In the genomic region with DNA sequence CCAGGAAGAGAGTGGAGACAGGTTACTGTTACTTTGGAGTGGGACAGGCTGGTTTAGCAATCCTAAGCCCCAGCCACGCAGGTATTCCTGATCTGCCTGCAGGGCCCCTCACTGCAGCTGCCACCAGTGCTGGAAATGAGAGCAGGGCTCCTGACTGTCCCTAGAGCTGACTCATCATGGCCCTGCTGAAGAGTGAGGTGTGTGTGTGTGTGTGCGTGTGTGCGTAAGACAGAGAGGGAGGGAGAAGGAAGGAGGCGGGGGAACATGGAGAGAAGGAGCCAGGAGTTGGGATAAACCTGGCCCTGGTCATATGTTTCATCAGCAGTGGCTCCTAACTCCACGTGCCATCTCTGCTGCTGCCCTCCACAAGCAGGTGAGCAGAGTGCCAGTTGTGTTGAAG, we compare ENCODE assay signal across 32 cellular contexts. TPM values are rescaled to one million over a fixed set of nuclear protein-coding genes. Genes with fewer than 3 reads are reported as not detected.
DNase-seq lines count a peak whose midpoint lies in the region; ATAC-seq and TF ChIP-seq lines count a peak whose summit lies in the region.
"Had no signal": no experiment of that assay in that cellular context is flagged by ENCODE, and none has a peak within 500 bp of the region (broad histone marks: within the 10 kb centered on the region; RNA-seq: fewer than 3 reads in every experiment).

No MANE protein-coding gene starts in this region.

- H3K4ac ChIP-seq in trophoblast cell (ENCODE audit: low read depth, low read length): no peak overlapping the region

- no peak overlapping the region for H2AK5ac ChIP-seq in trophoblast cell (ENCODE audit: low read length)

- H3K27ac ChIP-seq in endodermal cell (ENCODE audit: low read depth, low read length) (no peak overlapping the region), trophoblast cell (ENCODE audit: low read depth, low read length) (no peak overlapping the region)
- H3K27ac ChIP-seq: body of pancreas, dorsolateral prefrontal cortex, gastroesophageal sphincter, pancreas, WERI-Rb-1 had no signal

- H2BK120ac ChIP-seq in trophoblast cell (ENCODE audit: insufficient read depth, low read length, poor library complexity): no peak overlapping the region

- H2AFZ ChIP-seq in trophoblast cell (ENCODE audit: insufficient read depth, low read length, poor library complexity): no peak overlapping the region

- H3K36me3 ChIP-seq in endodermal cell (ENCODE audit: control insufficient read depth, insufficient read depth, low read length): no peaks in the 10 kb centered on the region
- H3K36me3 ChIP-seq in trophoblast cell (ENCODE audit: control insufficient read depth in 1 of 2, insufficient read depth in 2 of 2, low read length in 2 of 2): no peaks in the 10 kb centered on the region
- H3K36me3 ChIP-seq: gastroesophageal sphincter, pancreas, WERI-Rb-1 had no signal

- peaks cover 5% of the 10 kb centered on the region for H3K36me3 Mint-ChIP-seq in endodermal cell (ENCODE audit: low read depth)
- H3K36me3 Mint-ChIP-seq: memory B cell had no signal

- no peak overlapping the region for H3K4me3 Mint-ChIP-seq in endodermal cell
- H3K4me3 Mint-ChIP-seq: activated T-helper 17 cell treated with anti-CD3 and anti-CD28 coated beads, Interleukin-2, amount 50 U/mL, for 72 hours; memory B cell had no signal

- in situ Hi-C loops in GM13977 (cut with MboI; ENCODE audit: low pct_unique_long_range_greater_than_20kb, low sequenced_read_pairs, unreplicated experiment): no loop called here

- H3K4me1 Mint-ChIP-seq in endodermal cell: peaks cover 3% of the 10 kb centered on the region
- H3K4me1 Mint-ChIP-seq: activated T-helper 17 cell treated with anti-CD3 and anti-CD28 coated beads, Interleukin-2, amount 50 U/mL, for 72 hours had no signal

- H3K27ac Mint-ChIP-seq in endodermal cell: no peak overlapping the region
- H3K27ac Mint-ChIP-seq: memory B cell had no signal

- H4K12ac ChIP-seq in trophoblast cell (ENCODE audit: low read depth, low read length): no peak overlapping the region

- TF ChIP-seq CTCF in endodermal cell (conservative IDR thresholded peaks at IDR 0.05) (no peak), GM13977 (IDR thresholded peaks at IDR 0.05; ENCODE audit: extremely low read depth, insufficient read depth, missing control alignments) (no peak)

- H3K9me3 ChIP-seq in endodermal cell (ENCODE audit: control insufficient read depth, low read length): no peaks in the 10 kb centered on the region
- H3K9me3 ChIP-seq in trophoblast cell (ENCODE audit: insufficient read depth, low read depth, low read length): peaks cover 2% of the 10 kb centered on the region
- H3K9me3 ChIP-seq: body of pancreas, gastroesophageal sphincter, pancreas had no signal

- no peak overlapping the region for H3K23ac ChIP-seq in trophoblast cell (ENCODE audit: low read length)

- no peaks in the 10 kb centered on the region for H3K79me2 ChIP-seq in trophoblast cell (ENCODE audit: control insufficient read depth, insufficient read depth, low read length, poor library complexity)

- 72 to 79% methylated on average over 5 of the region's 5 CpGs for WGBS in endodermal cell (ENCODE audit: insufficient coverage in 1 of 2, insufficient read length in 1 of 2), 2 experiments
- no CpG with 5 or more reads among the region's 5 CpGs for WGBS in trophoblast cell (ENCODE audit: extremely low coverage, insufficient coverage, insufficient read length)

- no peak for ATAC-seq in GM19467 (IDR thresholded peaks at IDR 0.05; ENCODE audit: unreplicated experiment)
- ATAC-seq: activated T-helper 17 cell treated with anti-CD3 and anti-CD28 coated beads, Interleukin-2, amount 50 U/mL, for 72 hours; body of pancreas; gastroesophageal sphincter; K562; left lobe of liver; pancreas had no signal

- peaks cover 82% of the 10 kb centered on the region for H3K27me3 Mint-ChIP-seq in endodermal cell (ENCODE audit: insufficient read depth)

- H3K9ac ChIP-seq in endodermal cell (ENCODE audit: extremely low read depth, low read length, poor library complexity, severe bottlenecking) (no peak overlapping the region), trophoblast cell (ENCODE audit: low read length) (no peak overlapping the region)

- no peak overlapping the region for H3K18ac ChIP-seq in trophoblast cell (ENCODE audit: low read length)

- H3K4me2 ChIP-seq in trophoblast cell (ENCODE audit: low read length): no peak overlapping the region

- no peak overlapping the region for H4K8ac ChIP-seq in trophoblast cell (ENCODE audit: low read depth, low read length)

- no peaks in the 10 kb centered on the region for H3K4me1 ChIP-seq in endodermal cell (ENCODE audit: control insufficient read depth, insufficient read depth, low read length)
- H3K4me1 ChIP-seq in trophoblast cell (ENCODE audit: control insufficient read depth in 1 of 2, insufficient read depth in 2 of 2, low read length in 2 of 2): peaks cover 6% of the 10 kb centered on the region in 2 experiments
- H3K4me1 ChIP-seq: pancreas had no signal

- H3K79me1 ChIP-seq in trophoblast cell (ENCODE audit: low read length): no peaks in the 10 kb centered on the region

- DNase-seq in NCI-H2171 treated with DMSO at 0.1 percent for 48 hours (lab: John Stamatoyannopoulos, UW) (peak; percentile 44), NCI-H2171 (lab: John Stamatoyannopoulos, UW) (no peak), HT1080 (ENCODE audit: low read depth) (peak; percentile 60), endodermal cell (peak; percentile 73), trophoblast cell (peak; percentile 68 to 78), hypothalamus (lab: John Stamatoyannopoulos, UW) (no peak), GM13977 (ENCODE audit: low spot score) (no peak)
- DNase-seq: activated CD4-positive, alpha-beta T cell treated with anti-CD3 and anti-CD28 coated beads for 48 hours; activated naive CD4-positive, alpha-beta T cell treated with anti-CD3 and anti-CD28 coated beads, Interleukin-2, amount 50 U/mL, for 16 hours; body of pancreas; dorsolateral prefrontal cortex; NCI-H1105; NCI-H187; NCI-H524 treated with DMSO at 0.1 percent for 48 hours; pancreas; SHP77 treated with DMSO at 0.1 percent for 48 hours; small intestine; stimulated activated naive CD4-positive, alpha-beta T cell; T1000; WERI-Rb-1 had no signal

- H3K4me3 ChIP-seq in endodermal cell (ENCODE audit: low read length): no peak overlapping the region
- no peak overlapping the region for H3K4me3 ChIP-seq in trophoblast cell (ENCODE audit: low read depth, low read length)
- H3K4me3 ChIP-seq: body of pancreas, dorsolateral prefrontal cortex, gastroesophageal sphincter, K562, pancreas had no signal

- no peak overlapping the region for H4K91ac ChIP-seq in trophoblast cell (ENCODE audit: low read depth, low read length)

- H3K9me3 Mint-ChIP-seq in endodermal cell: no peaks in the 10 kb centered on the region
- H3K9me3 Mint-ChIP-seq: activated T-helper 17 cell treated with anti-CD3 and anti-CD28 coated beads, Interleukin-2, amount 50 U/mL, for 72 hours; memory B cell had no signal

- peaks cover 88% of the 10 kb centered on the region for H3K27me3 ChIP-seq in endodermal cell (ENCODE audit: control insufficient read depth, insufficient read depth, low read length, poor library complexity, severe bottlenecking)
- peaks cover 40% of the 10 kb centered on the region for H3K27me3 ChIP-seq in trophoblast cell (ENCODE audit: insufficient read depth, low read length)

- H2BK12ac ChIP-seq in trophoblast cell (ENCODE audit: low read length): no peak overlapping the region

- H3K14ac ChIP-seq in trophoblast cell (ENCODE audit: low read length): no peak overlapping the region

- no peak overlapping the region for H2BK5ac ChIP-seq in trophoblast cell (ENCODE audit: low read depth, low read length, poor library complexity)

RNA-seq across cellular contexts. Expression of a gene that starts 3.6 kb away (rescaled TPM):
- not detected in 2 replicates for total RNA-seq in HT1080 (2014; rRNA removed; shearing (Covaris generic))
- not detected in 2 replicates for polyA plus RNA-seq in HT1080 (2015; cell fraction: cytosol; rRNA removed)
- not detected in 2 replicates for polyA plus RNA-seq in HT1080 (2015; cell fraction: nucleus; rRNA removed)
- 10 to 100 TPM in 1 of 2 donors, 1 to 10 TPM in 1; 1.0 to 14.8 TPM for total RNA-seq in endodermal cell
- 1.3 TPM for polyA plus RNA-seq in endodermal cell (2013, experiment 1 of 2)
- polyA plus RNA-seq in endodermal cell (2013, experiment 2 of 2): 1.3 TPM
- polyA plus RNA-seq in trophoblast cell (2013): not detected in 2 replicates
- total RNA-seq: activated T-helper 17 cell treated with anti-CD3 and anti-CD28 coated beads, Interleukin-2, amount 50 U/mL, for 72 hours; body of pancreas; chondrocyte; fibroblast of lung; G401; K562; left lobe of liver; renal cortical epithelial cell; urinary bladder had no signal
- polyA plus RNA-seq: fibroblast of lung, K562, neural cell had no signal

Comparison
In these comparisons a context has a peak if more than half of its experiments do, and no peak if none do; other contexts are left out.
1. DNase-seq: peak in NCI-H2171 treated with DMSO at 0.1 percent for 48 hours (single experiment), HT1080 (single experiment), endodermal cell (single experiment) and trophoblast cell (2 of 2); none in NCI-H2171 (single experiment), hypothalamus (0 of 51) and GM13977 (single experiment).